In the genomic region with DNA sequence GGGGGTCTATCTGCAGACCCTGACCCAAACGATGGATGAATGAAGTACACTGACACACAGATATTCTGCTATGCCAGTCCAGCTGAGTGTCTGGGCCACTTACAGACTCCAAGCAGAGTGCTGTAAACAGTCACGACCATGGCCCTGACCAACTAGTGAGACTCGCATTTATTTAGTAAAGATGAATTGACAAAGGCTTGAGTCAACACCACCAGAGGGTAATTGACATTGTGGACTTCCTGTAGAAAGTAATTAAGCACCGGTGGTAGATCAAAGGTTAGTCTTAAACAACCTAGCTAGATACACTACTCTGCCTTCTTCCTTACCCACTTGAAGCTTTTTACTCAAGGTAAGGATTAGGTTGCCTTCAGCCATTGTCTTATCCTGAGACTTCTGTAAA, we compare ENCODE assay signal across 1 cellular context.
A peak's percentile ranks its signal among the peaks of the same experiment; 100 is the strongest.
TF ChIP-seq lines count a peak whose summit lies in the region.

No MANE protein-coding gene starts in this region.

TF ChIP-seq in HepG2, 621 proteins besides CTCF, POLR2A, EP300 and RAD21 (continued from another document):
- TF ChIP-seq, protein P1, sequence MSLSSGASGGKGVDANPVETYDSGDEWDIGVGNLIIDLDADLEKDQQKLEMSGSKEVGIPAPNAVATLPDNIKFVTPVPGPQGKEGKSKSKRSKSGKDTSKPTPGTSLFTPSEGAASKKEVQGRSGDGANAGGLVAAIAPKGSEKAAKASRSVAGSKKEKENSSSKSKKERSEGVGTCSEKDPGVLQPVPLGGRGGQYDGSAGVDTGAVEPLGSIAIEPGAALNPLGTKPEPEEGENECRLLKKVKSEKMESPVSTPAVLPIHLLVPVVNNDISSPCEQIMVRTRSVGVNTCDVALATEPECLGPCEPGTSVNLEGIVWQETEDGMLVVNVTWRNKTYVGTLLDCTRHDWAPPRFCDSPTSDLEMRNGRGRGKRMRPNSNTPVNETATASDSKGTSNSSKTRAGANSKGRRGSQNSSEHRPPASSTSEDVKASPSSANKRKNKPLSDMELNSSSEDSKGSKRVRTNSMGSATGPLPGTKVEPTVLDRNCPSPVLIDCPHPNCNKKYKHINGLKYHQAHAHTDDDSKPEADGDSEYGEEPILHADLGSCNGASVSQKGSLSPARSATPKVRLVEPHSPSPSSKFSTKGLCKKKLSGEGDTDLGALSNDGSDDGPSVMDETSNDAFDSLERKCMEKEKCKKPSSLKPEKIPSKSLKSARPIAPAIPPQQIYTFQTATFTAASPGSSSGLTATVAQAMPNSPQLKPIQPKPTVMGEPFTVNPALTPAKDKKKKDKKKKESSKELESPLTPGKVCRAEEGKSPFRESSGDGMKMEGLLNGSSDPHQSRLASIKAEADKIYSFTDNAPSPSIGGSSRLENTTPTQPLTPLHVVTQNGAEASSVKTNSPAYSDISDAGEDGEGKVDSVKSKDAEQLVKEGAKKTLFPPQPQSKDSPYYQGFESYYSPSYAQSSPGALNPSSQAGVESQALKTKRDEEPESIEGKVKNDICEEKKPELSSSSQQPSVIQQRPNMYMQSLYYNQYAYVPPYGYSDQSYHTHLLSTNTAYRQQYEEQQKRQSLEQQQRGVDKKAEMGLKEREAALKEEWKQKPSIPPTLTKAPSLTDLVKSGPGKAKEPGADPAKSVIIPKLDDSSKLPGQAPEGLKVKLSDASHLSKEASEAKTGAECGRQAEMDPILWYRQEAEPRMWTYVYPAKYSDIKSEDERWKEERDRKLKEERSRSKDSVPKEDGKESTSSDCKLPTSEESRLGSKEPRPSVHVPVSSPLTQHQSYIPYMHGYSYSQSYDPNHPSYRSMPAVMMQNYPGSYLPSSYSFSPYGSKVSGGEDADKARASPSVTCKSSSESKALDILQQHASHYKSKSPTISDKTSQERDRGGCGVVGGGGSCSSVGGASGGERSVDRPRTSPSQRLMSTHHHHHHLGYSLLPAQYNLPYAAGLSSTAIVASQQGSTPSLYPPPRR (CRISPR knock-in tag; IDR thresholded peaks at IDR 0.05; ENCODE audit: borderline replicate concordance): peak; percentile 54; the same call in 1 of the 2 replicates
- TF ChIP-seq RBAK (CRISPR knock-in tag; IDR thresholded peaks at IDR 0.05) (no peak), SMC3 (IDR thresholded peaks at IDR 0.05; ENCODE audit: low read length) (no peak), TBX2 (CRISPR knock-in tag; IDR thresholded peaks at IDR 0.05; ENCODE audit: borderline replicate concordance) (no peak), ZNF781 (CRISPR knock-in tag; IDR thresholded peaks at IDR 0.05; ENCODE audit: borderline replicate concordance, not compliant biosample characterization) (no peak), ZNF17 (CRISPR knock-in tag; IDR thresholded peaks at IDR 0.05) (no peak), ZNF768 (CRISPR knock-in tag; IDR thresholded peaks at IDR 0.05) (no peak), HDAC2 (CRISPR knock-in tag; IDR thresholded peaks at IDR 0.05) (0 out of 2 replicates have a peak, but pooled peaks have one; percentile 39), TRIM24 (CRISPR knock-in tag; IDR thresholded peaks at IDR 0.05) (0 out of 2 replicates have a peak, but pooled peaks have one; percentile 56), FOXA3 (CRISPR knock-in tag; IDR thresholded peaks at IDR 0.05) (peak; percentile 89), MTF2 (CRISPR knock-in tag; IDR thresholded peaks at IDR 0.05; ENCODE audit: borderline replicate concordance) (no peak), ATF5 (CRISPR knock-in tag; IDR thresholded peaks at IDR 0.05; ENCODE audit: low read depth) (no peak), TEAD3 (CRISPR knock-in tag; optimal IDR thresholded peaks at IDR 0.05; ENCODE audit: borderline replicate concordance) (peak; percentile 52), ZSCAN20 (CRISPR knock-in tag; IDR thresholded peaks at IDR 0.05; ENCODE audit: borderline replicate concordance) (no peak), DZIP1 (CRISPR knock-in tag; IDR thresholded peaks at IDR 0.05) (no peak), KLF12 (CRISPR knock-in tag; IDR thresholded peaks at IDR 0.05; ENCODE audit: borderline replicate concordance) (no peak), ZNF576 (CRISPR knock-in tag; IDR thresholded peaks at IDR 0.05) (no peak), ZNF44 (CRISPR knock-in tag; IDR thresholded peaks at IDR 0.05) (no peak), NRL (CRISPR knock-in tag; IDR thresholded peaks at IDR 0.05; ENCODE audit: borderline replicate concordance) (no peak), NR1H2 (CRISPR knock-in tag; IDR thresholded peaks at IDR 0.05; ENCODE audit: borderline replicate concordance, low read depth) (no peak), NCOA2 (CRISPR knock-in tag; IDR thresholded peaks at IDR 0.05) (peak; percentile 59; the same call in 1 of the 2 replicates), ZNF772 (CRISPR knock-in tag; IDR thresholded peaks at IDR 0.05) (no peak)
- TF ChIP-seq, protein P2, sequence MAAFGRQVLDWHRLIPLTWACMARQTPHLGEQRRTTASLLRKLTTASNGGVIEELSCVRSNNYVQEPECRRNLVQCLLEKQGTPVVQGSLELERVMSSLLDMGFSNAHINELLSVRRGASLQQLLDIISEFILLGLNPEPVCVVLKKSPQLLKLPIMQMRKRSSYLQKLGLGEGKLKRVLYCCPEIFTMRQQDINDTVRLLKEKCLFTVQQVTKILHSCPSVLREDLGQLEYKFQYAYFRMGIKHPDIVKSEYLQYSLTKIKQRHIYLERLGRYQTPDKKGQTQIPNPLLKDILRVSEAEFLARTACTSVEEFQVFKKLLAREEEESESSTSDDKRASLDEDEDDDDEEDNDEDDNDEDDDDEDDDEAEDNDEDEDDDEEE (CRISPR knock-in tag; IDR thresholded peaks at IDR 0.05): no peak
- TF ChIP-seq, protein P3, sequence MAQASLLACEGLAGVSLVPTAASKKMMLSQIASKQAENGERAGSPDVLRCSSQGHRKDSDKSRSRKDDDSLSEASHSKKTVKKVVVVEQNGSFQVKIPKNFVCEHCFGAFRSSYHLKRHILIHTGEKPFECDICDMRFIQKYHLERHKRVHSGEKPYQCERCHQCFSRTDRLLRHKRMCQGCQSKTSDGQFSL (CRISPR knock-in tag; IDR thresholded peaks at IDR 0.05): no peak
- TF ChIP-seq, protein P4, sequence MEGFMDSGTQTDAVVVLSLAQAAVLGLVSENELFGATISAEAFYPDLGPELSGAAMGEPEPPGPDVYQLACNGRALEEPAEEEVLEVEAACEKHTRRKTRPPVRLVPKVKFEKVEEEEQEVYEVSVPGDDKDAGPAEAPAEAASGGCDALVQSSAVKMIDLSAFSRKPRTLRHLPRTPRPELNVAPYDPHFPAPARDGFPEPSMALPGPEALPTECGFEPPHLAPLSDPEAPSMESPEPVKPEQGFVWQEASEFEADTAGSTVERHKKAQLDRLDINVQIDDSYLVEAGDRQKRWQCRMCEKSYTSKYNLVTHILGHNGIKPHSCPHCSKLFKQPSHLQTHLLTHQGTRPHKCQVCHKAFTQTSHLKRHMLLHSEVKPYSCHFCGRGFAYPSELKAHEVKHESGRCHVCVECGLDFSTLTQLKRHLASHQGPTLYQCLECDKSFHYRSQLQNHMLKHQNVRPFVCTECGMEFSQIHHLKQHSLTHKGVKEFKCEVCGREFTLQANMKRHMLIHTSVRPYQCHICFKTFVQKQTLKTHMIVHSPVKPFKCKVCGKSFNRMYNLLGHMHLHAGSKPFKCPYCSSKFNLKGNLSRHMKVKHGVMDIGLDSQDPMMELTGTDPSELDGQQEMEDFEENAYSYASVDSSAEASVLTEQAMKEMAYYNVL (CRISPR knock-in tag; IDR thresholded peaks at IDR 0.05; ENCODE audit: borderline replicate concordance): no peak
- TF ChIP-seq, protein P5, sequence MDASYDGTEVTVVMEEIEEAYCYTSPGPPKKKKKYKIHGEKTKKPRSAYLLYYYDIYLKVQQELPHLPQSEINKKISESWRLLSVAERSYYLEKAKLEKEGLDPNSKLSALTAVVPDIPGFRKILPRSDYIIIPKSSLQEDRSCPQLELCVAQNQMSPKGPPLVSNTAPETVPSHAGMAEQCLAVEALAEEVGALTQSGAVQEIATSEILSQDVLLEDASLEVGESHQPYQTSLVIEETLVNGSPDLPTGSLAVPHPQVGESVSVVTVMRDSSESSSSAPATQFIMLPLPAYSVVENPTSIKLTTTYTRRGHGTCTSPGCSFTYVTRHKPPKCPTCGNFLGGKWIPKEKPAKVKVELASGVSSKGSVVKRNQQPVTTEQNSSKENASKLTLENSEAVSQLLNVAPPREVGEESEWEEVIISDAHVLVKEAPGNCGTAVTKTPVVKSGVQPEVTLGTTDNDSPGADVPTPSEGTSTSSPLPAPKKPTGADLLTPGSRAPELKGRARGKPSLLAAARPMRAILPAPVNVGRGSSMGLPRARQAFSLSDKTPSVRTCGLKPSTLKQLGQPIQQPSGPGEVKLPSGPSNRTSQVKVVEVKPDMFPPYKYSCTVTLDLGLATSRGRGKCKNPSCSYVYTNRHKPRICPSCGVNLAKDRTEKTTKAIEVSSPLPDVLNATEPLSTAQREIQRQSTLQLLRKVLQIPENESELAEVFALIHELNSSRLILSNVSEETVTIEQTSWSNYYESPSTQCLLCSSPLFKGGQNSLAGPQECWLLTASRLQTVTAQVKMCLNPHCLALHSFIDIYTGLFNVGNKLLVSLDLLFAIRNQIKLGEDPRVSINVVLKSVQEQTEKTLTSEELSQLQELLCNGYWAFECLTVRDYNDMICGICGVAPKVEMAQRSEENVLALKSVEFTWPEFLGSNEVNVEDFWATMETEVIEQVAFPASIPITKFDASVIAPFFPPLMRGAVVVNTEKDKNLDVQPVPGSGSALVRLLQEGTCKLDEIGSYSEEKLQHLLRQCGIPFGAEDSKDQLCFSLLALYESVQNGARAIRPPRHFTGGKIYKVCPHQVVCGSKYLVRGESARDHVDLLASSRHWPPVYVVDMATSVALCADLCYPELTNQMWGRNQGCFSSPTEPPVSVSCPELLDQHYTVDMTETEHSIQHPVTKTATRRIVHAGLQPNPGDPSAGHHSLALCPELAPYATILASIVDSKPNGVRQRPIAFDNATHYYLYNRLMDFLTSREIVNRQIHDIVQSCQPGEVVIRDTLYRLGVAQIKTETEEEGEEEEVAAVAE (CRISPR knock-in tag; IDR thresholded peaks at IDR 0.05; ENCODE audit: borderline replicate concordance): no peak
- TF ChIP-seq, protein P6, sequence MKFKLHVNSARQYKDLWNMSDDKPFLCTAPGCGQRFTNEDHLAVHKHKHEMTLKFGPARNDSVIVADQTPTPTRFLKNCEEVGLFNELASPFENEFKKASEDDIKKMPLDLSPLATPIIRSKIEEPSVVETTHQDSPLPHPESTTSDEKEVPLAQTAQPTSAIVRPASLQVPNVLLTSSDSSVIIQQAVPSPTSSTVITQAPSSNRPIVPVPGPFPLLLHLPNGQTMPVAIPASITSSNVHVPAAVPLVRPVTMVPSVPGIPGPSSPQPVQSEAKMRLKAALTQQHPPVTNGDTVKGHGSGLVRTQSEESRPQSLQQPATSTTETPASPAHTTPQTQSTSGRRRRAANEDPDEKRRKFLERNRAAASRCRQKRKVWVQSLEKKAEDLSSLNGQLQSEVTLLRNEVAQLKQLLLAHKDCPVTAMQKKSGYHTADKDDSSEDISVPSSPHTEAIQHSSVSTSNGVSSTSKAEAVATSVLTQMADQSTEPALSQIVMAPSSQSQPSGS (CRISPR knock-in tag; IDR thresholded peaks at IDR 0.05): no peak
